16 cellular contexts compared by ENCODE assay signal in the genomic region with DNA sequence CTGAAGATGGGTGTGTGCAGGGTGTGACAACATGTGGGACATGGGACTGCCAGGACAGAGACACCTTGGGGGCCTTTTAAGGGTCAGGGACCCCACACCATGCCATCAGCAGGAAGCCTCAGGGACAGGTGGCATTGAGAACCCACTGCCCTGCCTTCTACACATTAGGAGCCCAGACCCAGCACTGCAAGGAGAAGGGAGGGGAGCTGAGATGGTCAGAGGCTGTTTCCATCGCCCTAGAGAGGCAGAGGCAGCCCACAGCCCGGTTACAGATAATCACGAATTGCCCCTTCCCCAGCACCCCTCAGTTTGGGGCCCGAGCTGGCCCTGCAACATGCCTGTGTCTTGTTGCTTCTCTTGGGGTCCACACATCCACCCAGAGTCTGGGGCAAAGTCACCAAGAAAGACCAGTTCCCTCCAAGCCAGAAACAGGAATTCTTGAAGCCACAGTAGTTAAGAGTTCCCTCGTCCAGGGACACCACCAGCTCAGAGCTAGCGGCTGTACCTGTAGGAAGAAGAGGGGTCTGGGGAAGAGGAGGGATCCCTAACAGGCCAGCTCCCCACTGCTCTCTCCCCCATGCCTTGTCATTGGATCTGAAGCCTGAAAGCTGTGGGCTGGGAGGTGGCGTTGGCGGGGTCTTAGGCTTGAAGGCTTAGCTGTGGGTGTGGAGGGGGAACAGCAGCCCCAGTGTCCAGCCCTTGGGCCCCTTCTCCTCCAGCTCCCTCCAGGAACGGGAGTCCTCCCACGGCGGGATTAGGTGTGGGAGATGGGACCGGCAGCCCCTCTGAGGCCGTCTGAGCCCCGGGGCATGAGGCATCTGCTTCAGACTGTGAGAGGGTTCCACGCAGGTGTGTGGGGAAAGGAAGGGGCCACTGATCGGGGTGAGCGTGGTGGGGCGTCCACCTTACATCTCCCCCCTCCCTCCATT.
"Had no signal": no experiment of that assay in that cellular context is flagged by ENCODE, and none has a peak within 500 bp of the region (broad histone marks: within the 10 kb centered on the region; RNA-seq: fewer than 3 reads in every experiment).

No MANE protein-coding gene starts in this region.

- H3K4me3 Mint-ChIP-seq: endodermal cell, nephron, type B pancreatic cell had no signal

- H3K36me3 Mint-ChIP-seq: naive B cell, type B pancreatic cell had no signal

- H3K36me3 ChIP-seq: right atrium auricular region, sigmoid colon, thyroid gland had no signal

- H3K27ac Mint-ChIP-seq: endodermal cell, nephron, type B pancreatic cell had no signal

- H3K4me1 Mint-ChIP-seq: endodermal cell had no signal

- H3K4me1 ChIP-seq: right atrium auricular region, sigmoid colon, thyroid gland had no signal

- H3K9me3 ChIP-seq: thyroid gland had no signal

- H3K27ac ChIP-seq: hepatocyte, right atrium auricular region, sigmoid colon, skin epidermis, thyroid gland had no signal

- H3K9me3 Mint-ChIP-seq: type B pancreatic cell had no signal

- H3K27me3 ChIP-seq: hepatocyte, right atrium auricular region, thyroid gland had no signal

- DNase-seq: cerebellar nuclear complex; dermis blood vessel endothelial cell; endodermal cell; foreskin melanocyte; head of caudate nucleus; kidney glomerular epithelial cell; mesendoderm; naive B cell; sigmoid colon; stimulated activated naive CD4-positive, alpha-beta T cell treated with Interleukin-2 at 50 U/mL for 16 hours; thyroid gland had no signal

- H3K4me3 ChIP-seq: hepatocyte, right atrium auricular region, sigmoid colon, skin epidermis, thyroid gland had no signal
